In the genomic region with DNA sequence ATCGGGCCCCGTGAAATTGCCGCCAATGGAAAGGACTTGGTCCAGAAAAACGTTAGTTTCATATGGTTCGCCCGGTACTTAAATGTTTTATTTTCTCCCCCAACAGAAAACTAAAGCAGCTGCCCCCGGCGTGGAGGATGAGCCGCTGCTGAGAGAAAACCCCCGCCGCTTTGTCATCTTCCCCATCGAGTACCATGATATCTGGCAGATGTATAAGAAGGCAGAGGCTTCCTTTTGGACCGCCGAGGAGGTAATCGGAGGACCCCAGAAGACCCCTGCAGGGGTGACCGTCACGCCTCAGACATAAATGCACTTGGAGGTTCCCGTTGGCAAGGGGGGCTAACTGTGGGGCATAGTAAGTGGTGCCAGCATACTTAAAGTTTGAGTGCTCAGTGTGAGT, we compare ENCODE assay signal across 9 cellular contexts. TPM values are rescaled to one million over a fixed set of nuclear protein-coding genes. Genes with fewer than 3 reads are reported as not detected.
DNase-seq lines count a peak whose midpoint lies in the region; ATAC-seq and TF ChIP-seq lines count a peak whose summit lies in the region.
"Had no signal": no experiment of that assay in that cellular context is flagged by ENCODE, and none has a peak within 500 bp of the region (broad histone marks: within the 10 kb centered on the region; RNA-seq: fewer than 3 reads in every experiment).

No MANE protein-coding gene starts in this region.

- peak overlapping the region; percentile 88 for H3K4me3 ChIP-seq in A673 (ENCODE audit: low read depth, low read length, poor library complexity, severe bottlenecking)
- peak overlapping the region; percentile 70 for H3K4me3 ChIP-seq in HEK293 (ENCODE audit: low read depth, low read length)
- peak overlapping the region; percentile 62 for H3K4me3 ChIP-seq in lower lobe of right lung
- no peak overlapping the region for H3K4me3 ChIP-seq in body of pancreas

- H3K36me3 Mint-ChIP-seq in activated naive CD8-positive, alpha-beta T cell treated with anti-CD3 and anti-CD28 coated beads, Interleukin-2, amount 10 ng/mL, durations not matched to agents 7 days and 5 days: peaks cover 49% of the 10 kb centered on the region

- no peaks in the 10 kb centered on the region for H3K9me3 ChIP-seq in A673 (ENCODE audit: low read depth, low read length, poor library complexity, severe bottlenecking)
- no peaks in the 10 kb centered on the region for H3K9me3 ChIP-seq in HEK293 (ENCODE audit: control insufficient read depth, insufficient read depth, low read depth, low read length)
- H3K9me3 ChIP-seq in lower lobe of right lung: no peaks in the 10 kb centered on the region
- no peaks in the 10 kb centered on the region for H3K9me3 ChIP-seq in body of pancreas
- H3K9me3 ChIP-seq: tibial nerve had no signal

- POLR2A ChIA-PET in A673 (lab: Charles Lee; ENCODE audit: low non-redundant PET): interaction anchor here (0.6 kb wide), 1 partner anchor 12 kb away, joined by 3 read pairs; no protein-coding TSS in a partner anchor
- POLR2A ChIA-PET in HEK293 (lab: Yijun Ruan, JAX): interaction anchor here (0.6 to 2.4 kb wide), 7 partner anchors 26 to 486 kb away, joined by 3 to 9 read pairs (median 3); a partner anchor contains a TSS
- POLR2A ChIA-PET in activated naive CD8-positive, alpha-beta T cell treated with anti-CD3 and anti-CD28 coated beads, Interleukin-2, amount 10 ng/mL, durations not matched to agents 7 days and 5 days (lab: Charles Lee): interaction anchor here (0.6 to 3.1 kb wide), 9 partner anchors 8 to 567 kb away, joined by 3 to 13 read pairs (median 3); a partner anchor contains a TSS

- peak overlapping the region; percentile 98 for H3K27ac ChIP-seq in A673 (ENCODE audit: low read depth, low read length, poor library complexity, severe bottlenecking)
- peak overlapping the region; percentile 97; the same call in 1 of the 2 replicates for H3K27ac ChIP-seq in HEK293 (ENCODE audit: extremely low read depth, low read depth, low read length)
- no peak overlapping the region for H3K27ac ChIP-seq in lower lobe of right lung
- no peak overlapping the region for H3K27ac ChIP-seq in body of pancreas
- H3K27ac ChIP-seq: tibial nerve had no signal

- H3K4me3 Mint-ChIP-seq in activated naive CD8-positive, alpha-beta T cell treated with anti-CD3 and anti-CD28 coated beads, Interleukin-2, amount 10 ng/mL, durations not matched to agents 7 days and 5 days: peak overlapping the region; percentile 93

- CTCF ChIA-PET in A673 (lab: Charles Lee): interaction anchor here (0.6 to 2.8 kb wide), 3 partner anchors 48 to 1093 kb away, joined by 3 to 42 read pairs (median 4); no protein-coding TSS in a partner anchor
- CTCF ChIA-PET in HEK293 (lab: Yijun Ruan, JAX): interaction anchor here (0.7 to 7.6 kb wide), 7 partner anchors 20 to 1260 kb away, joined by 3 to 71 read pairs (median 5); no protein-coding TSS in a partner anchor

- peaks cover 50% of the 10 kb centered on the region for H3K36me3 ChIP-seq in A673 (ENCODE audit: insufficient read depth, low read length, poor library complexity, severe bottlenecking)
- H3K36me3 ChIP-seq in HEK293 (ENCODE audit: control insufficient read depth in 2 of 2, insufficient read depth in 1 of 2, low read length in 2 of 2): peaks cover 37 to 51% of the 10 kb centered on the region in 2 experiments
- no peaks in the 10 kb centered on the region for H3K36me3 ChIP-seq in lower lobe of right lung
- H3K36me3 ChIP-seq in body of pancreas (replicated peaks in 1 of 2; ENCODE audit: insufficient read depth in 1 of 2, low read depth in 2 of 2): no peaks in the 10 kb centered on the region
- H3K36me3 ChIP-seq: tibial nerve had no signal

- ATAC-seq in activated naive CD8-positive, alpha-beta T cell treated with anti-CD3 and anti-CD28 coated beads, Interleukin-2, amount 10 ng/mL, durations not matched to agents 7 days and 5 days (ENCODE audit: low read depth): no peak
- ATAC-seq in lower lobe of right lung (no peak), body of pancreas (no peak)

- no peak for TF ChIP-seq POLR2A in body of pancreas (IDR thresholded peaks at IDR 0.05)

- H3K4me1 ChIP-seq in A673 (ENCODE audit: insufficient read depth, low read length, poor library complexity, severe bottlenecking) (peaks cover 18% of the 10 kb centered on the region), HEK293 (ENCODE audit: control insufficient read depth, insufficient read depth, low read length) (peaks cover 5% of the 10 kb centered on the region; the same call in 1 of the 2 replicates), lower lobe of right lung (peaks cover 41% of the 10 kb centered on the region), body of pancreas (peaks cover 40% of the 10 kb centered on the region)

- intact Hi-C loops in A673 (cut with micrococcal nuclease; ENCODE audit: unreplicated experiment) (loop anchor here (5.0 kb wide), 1 partner anchor 544 kb away; no protein-coding TSS in a partner anchor), lower lobe of right lung (cut with DNase I) (loop anchor here (5.0 kb wide), 1 partner anchor 314 kb away; no protein-coding TSS in a partner anchor), body of pancreas (cut with DNase I) (no loop called here)

- H3K27me3 ChIP-seq in A673 (replicated peaks; ENCODE audit: insufficient read depth, low read depth, low read length, poor library complexity) (no peaks in the 10 kb centered on the region), lower lobe of right lung (ENCODE audit: low read depth) (peaks cover 16% of the 10 kb centered on the region), body of pancreas (no peaks in the 10 kb centered on the region)

- DNase-seq in A673 (ENCODE audit: low spot score) (no peak), lower lobe of right lung (no peak), 8988T (no peak), body of pancreas (no peak), EL (no peak), NCI-H524 treated with DMSO at 0.1 percent for 48 hours (lab: John Stamatoyannopoulos, UW) (no peak)
- no peak for DNase-seq in activated naive CD8-positive, alpha-beta T cell treated with anti-CD3 and anti-CD28 coated beads, Interleukin-2, amount 10 ng/mL, durations not matched to agents 7 days and 5 days

- H3K4me1 Mint-ChIP-seq in activated naive CD8-positive, alpha-beta T cell treated with anti-CD3 and anti-CD28 coated beads, Interleukin-2, amount 10 ng/mL, durations not matched to agents 7 days and 5 days: peaks cover 50% of the 10 kb centered on the region

- WGBS in body of pancreas, 2 donors: 36 to 46% methylated on average over 18 of the region's 18 CpGs

- TF ChIP-seq CTCF in A673 (conservative IDR thresholded peaks at IDR 0.05; ENCODE audit: low read depth, low read length): no peak
- no peak for TF ChIP-seq CTCF in HEK293 (tag by site-specific recombination; IDR thresholded peaks at IDR 0.05)
- TF ChIP-seq CTCF in lower lobe of right lung (IDR thresholded peaks at IDR 0.05): no peak
- no peak for TF ChIP-seq CTCF in body of pancreas (IDR thresholded peaks at IDR 0.05)

- no peaks in the 10 kb centered on the region for H3K9me3 Mint-ChIP-seq in activated naive CD8-positive, alpha-beta T cell treated with anti-CD3 and anti-CD28 coated beads, Interleukin-2, amount 10 ng/mL, durations not matched to agents 7 days and 5 days

- H3K27me3 Mint-ChIP-seq in activated naive CD8-positive, alpha-beta T cell treated with anti-CD3 and anti-CD28 coated beads, Interleukin-2, amount 10 ng/mL, durations not matched to agents 7 days and 5 days: no peaks in the 10 kb centered on the region

- peak overlapping the region; percentile 88 for H3K27ac Mint-ChIP-seq in activated naive CD8-positive, alpha-beta T cell treated with anti-CD3 and anti-CD28 coated beads, Interleukin-2, amount 10 ng/mL, durations not matched to agents 7 days and 5 days

- BruUV-seq in A673 (replicated peaks; lab: Mats Ljungman, UMichigan): no TSS peak

TF ChIP-seq in HEK293, 187 proteins besides CTCF, POLR2A, EP300 and RAD21:
- peak; percentile 68 for TF ChIP-seq ZNF335 (tag by site-specific recombination; conservative IDR thresholded peaks at IDR 0.05)
- TF ChIP-seq ZNF629 (tag by site-specific recombination; IDR thresholded peaks at IDR 0.05): no peak
TF ChIP-seq in HEK293: peak in this region for 1.

RNA-seq across cellular contexts. Expression of a gene that starts 0.7 kb away (rescaled TPM):
- total RNA-seq in A673 (2021) (414 and 486 TPM in 2 replicates), lower lobe of right lung (8.4 TPM), body of pancreas (not detected)
- total RNA-seq in activated naive CD8-positive, alpha-beta T cell treated with anti-CD3 and anti-CD28 coated beads, Interleukin-2, amount 10 ng/mL, durations not matched to agents 7 days and 5 days: 100 to 1,000 TPM; 320 to 355 TPM

RNA-seq across cellular contexts. Expression of a gene that starts 43.1 kb away (rescaled TPM):
- total RNA-seq in A673 (2021) (not detected in 2 replicates), lower lobe of right lung (2.6 TPM), body of pancreas (10 to 100 TPM; 30.4 to 36.6 TPM)
- total RNA-seq in activated naive CD8-positive, alpha-beta T cell treated with anti-CD3 and anti-CD28 coated beads, Interleukin-2, amount 10 ng/mL, durations not matched to agents 7 days and 5 days: under 1 TPM; 0.11 to 0.14 TPM

Comparison
In these comparisons a context has a peak if more than half of its experiments do, and no peak if none do; other contexts are left out.
1. H3K27ac ChIP-seq: peak in A673 (single experiment) and HEK293 (single experiment); none in lower lobe of right lung (single experiment) and body of pancreas (0 of 4).
2. H3K4me3 ChIP-seq: peak in A673 (single experiment), HEK293 (single experiment) and lower lobe of right lung (single experiment); none in body of pancreas (0 of 2).
3. RNA of a gene that starts 0.7 kb away (total RNA-seq): 414 to 486 TPM in A673 and 320 to 355 TPM in activated naive CD8-positive, alpha-beta T cell treated with anti-CD3 and anti-CD28 coated beads, Interleukin-2, amount 10 ng/mL, durations not matched to agents 7 days and 5 days; 8.4 TPM in lower lobe of right lung (single experiment) and not detected in body of pancreas; every median in the first group is over 10 times any median in the second.